9 cellular contexts compared by ENCODE assay signal in genomic region chr6:41548098-41548840, GRCh38. TPM values are rescaled to one million over a fixed set of nuclear protein-coding genes. Genes with fewer than 3 reads are reported as not detected.
DNase-seq lines count a peak whose midpoint lies in the region; ATAC-seq and TF ChIP-seq lines count a peak whose summit lies in the region.
"Had no signal": no experiment of that assay in that cellular context is flagged by ENCODE, and none has a peak within 500 bp of the region (broad histone marks: within the 10 kb centered on the region; RNA-seq: fewer than 3 reads in every experiment).

No MANE protein-coding gene starts in this region.

- BruUV-seq in Panc1 (replicated peaks; lab: Mats Ljungman, UMichigan): TSS peak; percentile 58
- BruUV-seq in MCF 10A (replicated peaks; lab: Mats Ljungman, UMichigan): no TSS peak

- in situ Hi-C loops in Panc1 (cut with HindIII; ENCODE audit: low pct_unique_long_range_greater_than_20kb, low sequenced_read_pairs): no loop called here

- H3K4me3 Mint-ChIP-seq in MCF 10A (ENCODE audit: unreplicated experiment): peak overlapping the region; percentile 98
- H3K4me3 Mint-ChIP-seq in naive B cell: peak overlapping the region; percentile 90 to 97 (median 96)

- no peak overlapping the region for H3K27ac ChIP-seq in Panc1 (ENCODE audit: low read length)
- no peak overlapping the region for H3K27ac ChIP-seq in upper lobe of right lung
- no peak overlapping the region for H3K27ac ChIP-seq in foreskin keratinocyte

- POLR2A ChIA-PET in AG04449 (lab: Yijun Ruan, JAX) (no interaction called here), Panc1 (lab: Charles Lee) (no interaction called here), MCF 10A (lab: Yijun Ruan, JAX) (interaction anchor here (1.5 kb wide), 1 partner anchor 8 kb away, joined by 6 read pairs; no protein-coding TSS in a partner anchor)

- CTCF ChIA-PET in AG04449 (lab: Yijun Ruan, JAX) (interaction anchor here (1.1 to 1.7 kb wide), 3 partner anchors 8 to 180 kb away, joined by 3 to 7 read pairs (median 5); no protein-coding TSS in a partner anchor), Panc1 (lab: Charles Lee) (no interaction called here), MCF 10A (lab: Yijun Ruan, JAX) (interaction anchor here (0.6 to 0.7 kb wide), 2 partner anchors 10 to 124 kb away, joined by 3 read pairs; no protein-coding TSS in a partner anchor)

- H3K27ac Mint-ChIP-seq in MCF 10A (ENCODE audit: low read depth, unreplicated experiment) (no peak overlapping the region), naive B cell (peak overlapping the region in 5 of 6 donors; percentile 30 to 94 (median 78))

- H3K4me1 ChIP-seq in Panc1 (ENCODE audit: control insufficient read depth, insufficient read depth, low read length): no peaks in the 10 kb centered on the region
- peaks cover 30% of the 10 kb centered on the region for H3K4me1 ChIP-seq in upper lobe of right lung
- H3K4me1 ChIP-seq in foreskin keratinocyte: no peaks in the 10 kb centered on the region

- H3K9me3 ChIP-seq in Panc1 (ENCODE audit: control insufficient read depth, insufficient read depth, low read depth, low read length) (no peaks in the 10 kb centered on the region), upper lobe of right lung (no peaks in the 10 kb centered on the region)

- intact Hi-C loops in Panc1 (cut with micrococcal nuclease; ENCODE audit: unreplicated experiment) (loop anchor here (5.0 kb wide), 1 partner anchor 121 kb away; no protein-coding TSS in a partner anchor), MCF 10A (cut with micrococcal nuclease) (loop anchor here (5.0 kb wide), 1 partner anchor 44 kb away; no protein-coding TSS in a partner anchor), upper lobe of right lung (cut with DNase I) (no loop called here)

- no peak for DNase-seq in AG04449 (ENCODE audit: low read depth, low spot score)
- no peak for DNase-seq in Panc1 (ENCODE audit: low read depth, low spot score)
- no peak for DNase-seq in MCF 10A (ENCODE audit: unreplicated experiment)
- DNase-seq in naive B cell: peak; percentile 49
- DNase-seq in upper lobe of right lung: peak; percentile 82
- no peak for DNase-seq in HuH-7 (ENCODE audit: low spot score)
- DNase-seq in foreskin keratinocyte: no peak

- H3K9me3 Mint-ChIP-seq in MCF 10A (ENCODE audit: unreplicated experiment): no peaks in the 10 kb centered on the region
- H3K9me3 Mint-ChIP-seq in naive B cell: no peaks in the 10 kb centered on the region
- H3K9me3 Mint-ChIP-seq: activated naive CD4-positive, alpha-beta T cell treated with anti-CD3 and anti-CD28 coated beads, Interleukin-2, amount 50 U/mL, for 72 hours had no signal

- H3K4me3 ChIP-seq in AG04449 (ENCODE audit: low read depth, low read length) (peak overlapping the region; percentile 83), Panc1 (ENCODE audit: low read depth in 2 of 2, low read length in 2 of 2) (peak overlapping the region; percentile 83 to 84; a peak in 3 of 4 replicates), upper lobe of right lung (peak overlapping the region; percentile 78)

- ATAC-seq in Panc1 (no peak), naive B cell (ENCODE audit: low read depth in 2 of 2) (peak in 1 of 2 donors; percentile 6), upper lobe of right lung (peak; percentile 5), HG02623 (IDR thresholded peaks at IDR 0.05; ENCODE audit: unreplicated experiment) (no peak), foreskin keratinocyte (no peak)

- no peaks in the 10 kb centered on the region for H3K27me3 ChIP-seq in Panc1 (ENCODE audit: control insufficient read depth, insufficient read depth, low read length)
- H3K27me3 ChIP-seq in upper lobe of right lung: no peaks in the 10 kb centered on the region
- no peaks in the 10 kb centered on the region for H3K27me3 ChIP-seq in foreskin keratinocyte

- H3K36me3 Mint-ChIP-seq in MCF 10A (ENCODE audit: insufficient read depth, unreplicated experiment) (no peaks in the 10 kb centered on the region), naive B cell (no peaks in the 10 kb centered on the region)

- H3K36me3 ChIP-seq in Panc1 (ENCODE audit: control insufficient read depth, insufficient read depth, low read length): no peaks in the 10 kb centered on the region; the same call in 1 of the 2 replicates
- H3K36me3 ChIP-seq in upper lobe of right lung: no peaks in the 10 kb centered on the region

- H3K27me3 Mint-ChIP-seq in MCF 10A (ENCODE audit: insufficient read depth, unreplicated experiment) (no peaks in the 10 kb centered on the region), naive B cell (no peaks in the 10 kb centered on the region)

- TF ChIP-seq CTCF in AG04449 (IDR thresholded peaks at IDR 0.05; ENCODE audit: insufficient read depth, low read length, missing control alignments) (no peak), Panc1 (IDR thresholded peaks at IDR 0.05) (no peak), MCF 10A (IDR thresholded peaks at IDR 0.05; ENCODE audit: unreplicated experiment) (no peak), upper lobe of right lung (IDR thresholded peaks at IDR 0.05) (no peak), foreskin keratinocyte (conservative IDR thresholded peaks at IDR 0.05) (no peak)

- H3K4me1 Mint-ChIP-seq in MCF 10A (ENCODE audit: insufficient read depth, unreplicated experiment): peaks cover 9% of the 10 kb centered on the region
- peaks cover 51 to 55% (median 54%) of the 10 kb centered on the region in 3 donors for H3K4me1 Mint-ChIP-seq in naive B cell

RNA-seq across cellular contexts. Expression of gene FOXP4, which starts 2.1 kb away (rescaled TPM):
- total RNA-seq in Panc1 (2021; ENCODE audit: unreplicated experiment): 30.4 TPM
- polyA plus RNA-seq in Panc1 (2012; ENCODE audit: insufficient read length): 30.8 TPM
- 16.5 and 18.4 TPM in 2 replicates for total RNA-seq in MCF 10A (2022)
- 1 to 10 TPM in 5 of 6 donors, under 1 TPM in 1; 0.55 to 4.7 (median 2.2) TPM for polyA plus RNA-seq in naive B cell (ENCODE audit: low read depth in 6 of 6)
- total RNA-seq in upper lobe of right lung: 29.9 TPM
- 8.2 and 8.8 TPM in 2 replicates for total RNA-seq in foreskin keratinocyte
- 12.2 and 12.5 TPM in 2 replicates for polyA plus RNA-seq in foreskin keratinocyte

Comparison
In these comparisons a context has a peak if more than half of its experiments do, and no peak if none do; other contexts are left out.
1. DNase-seq: peak in naive B cell (single experiment) and upper lobe of right lung (single experiment); none in AG04449 (single experiment), Panc1 (single experiment), MCF 10A (single experiment), HuH-7 (single experiment) and foreskin keratinocyte (0 of 2).
2. Peak in every context shown above with its lines, with median percentiles within 50 percentile points of each other: H3K4me3 ChIP-seq.